ENCODE assay signal across 12 cellular contexts in genomic region chr6:16243055-16243454, GRCh38. TPM values are rescaled to one million over a fixed set of nuclear protein-coding genes. Genes with fewer than 3 reads are reported as not detected.
A peak's percentile ranks its signal among the peaks of the same experiment; 100 is the strongest.
DNase-seq lines count a peak whose midpoint lies in the region; ATAC-seq, FAIRE-seq and TF ChIP-seq lines count a peak whose summit lies in the region.
"Had no signal": no experiment of that assay in that cellular context is flagged by ENCODE, and none has a peak within 500 bp of the region (broad histone marks: within the 10 kb centered on the region; RNA-seq: fewer than 3 reads in every experiment).

No MANE protein-coding gene starts in this region.

- no peaks in the 10 kb centered on the region for H3K79me2 ChIP-seq in keratinocyte (ENCODE audit: control insufficient read depth, insufficient read depth, low read length)

- dilution Hi-C loops in keratinocyte (cut with MboI; ENCODE audit: extremely low pct_ligation_motif_present, low sequenced_read_pairs) = no loop called here

- FAIRE-seq in keratinocyte (lab: Jason Lieb, UNC) = peak; percentile 56

- ATAC-seq in HG02840 (IDR thresholded peaks at IDR 0.05; ENCODE audit: low FRiP score, unreplicated experiment) = no peak

- no peaks in the 10 kb centered on the region for H3K9me3 ChIP-seq in MG63
- H3K9me3 ChIP-seq in keratinocyte (ENCODE audit: control insufficient read depth, low read depth, low read length) = no peaks in the 10 kb centered on the region
- H3K9me3 ChIP-seq: Peyer's patch had no signal

- DNase-seq in A172 (ENCODE audit: low spot score) (peak; percentile 73), MG63 (peak; percentile 86), cardiac fibroblast (ENCODE audit: low read depth in 2 of 2) (peak; percentile 80 to 86), keratinocyte (ENCODE audit: low read depth, low spot score) (no peak), NCI-H187 (lab: John Stamatoyannopoulos, UW) (no peak), SW480 (ENCODE audit: low spot score) (no peak)
- DNase-seq in activated CD4-positive, alpha-beta T cell treated with anti-CD3 and anti-CD28 coated beads, Interleukin-2, amount 50 U/mL, for 1 hour = no peak
- DNase-seq: activated B cell treated with CpG ODN at 0.5 μM for 24 hours; AML-193; Peyer's patch; stimulated activated CD4-positive, alpha-beta T cell treated with anti-CD3 and anti-CD28 coated beads, Interleukin-4, amount 100 ng/mL, for 4 hours had no signal

- H3K27me3 ChIP-seq in MG63 (no peaks in the 10 kb centered on the region), keratinocyte (ENCODE audit: control insufficient read depth, extremely low read depth, insufficient read depth, low read length) (peaks cover 15% of the 10 kb centered on the region)
- H3K27me3 ChIP-seq: Peyer's patch had no signal

- peaks cover 21% of the 10 kb centered on the region for H3K4me1 ChIP-seq in keratinocyte (ENCODE audit: control insufficient read depth, extremely low read depth, insufficient read depth, low read length)
- H3K4me1 ChIP-seq: Peyer's patch had no signal

- H3K9ac ChIP-seq in keratinocyte (ENCODE audit: control insufficient read depth, extremely low read depth, insufficient read depth, low read length) = no peak overlapping the region

- H3K4me3 ChIP-seq in MG63 (no peak overlapping the region), cardiac fibroblast (replicated peaks in 1 of 2; ENCODE audit: low read depth in 2 of 2, low read length in 2 of 2) (no peak overlapping the region), keratinocyte (ENCODE audit: control insufficient read depth in 2 of 3, extremely low read depth in 1 of 3, insufficient read depth in 2 of 3, low read depth in 1 of 3, low read length in 3 of 3) (no peak overlapping the region)
- H3K4me3 ChIP-seq: Peyer's patch had no signal

- H3K4me2 ChIP-seq in keratinocyte (ENCODE audit: control insufficient read depth, extremely low read depth, insufficient read depth, low read depth, low read length) = peak overlapping the region; percentile 11

- TF ChIP-seq CTCF in cardiac fibroblast (IDR thresholded peaks at IDR 0.05; ENCODE audit: low read depth, low read length) (no peak), keratinocyte (optimal IDR thresholded peaks at IDR 0.05 in 1 of 3, IDR thresholded peaks at IDR 0.05 in 1 of 3, conservative IDR thresholded peaks at IDR 0.05 in 1 of 3; ENCODE audit: extremely low read depth in 1 of 3, insufficient read depth in 2 of 3, low read length in 3 of 3) (no peak)

- no peak overlapping the region for H2AFZ ChIP-seq in keratinocyte (ENCODE audit: control insufficient read depth, low read length)

- H3K36me3 ChIP-seq in MG63 = no peaks in the 10 kb centered on the region
- H3K36me3 ChIP-seq in keratinocyte (ENCODE audit: control insufficient read depth in 2 of 2, extremely low read depth in 1 of 2, insufficient read depth in 2 of 2, low read length in 2 of 2) = no peaks in the 10 kb centered on the region
- H3K36me3 ChIP-seq: Peyer's patch had no signal

- no peaks in the 10 kb centered on the region for H4K20me1 ChIP-seq in keratinocyte (ENCODE audit: control insufficient read depth, extremely low read depth, insufficient read depth, low read length)

- H3K27ac ChIP-seq in keratinocyte (ENCODE audit: control insufficient read depth, insufficient read depth, low read length) = no peak overlapping the region
- H3K27ac ChIP-seq: Peyer's patch had no signal

- H3K9me1 ChIP-seq in keratinocyte (ENCODE audit: control insufficient read depth, extremely low read depth, insufficient read depth, low read length) = no peaks in the 10 kb centered on the region

RNA-seq across cellular contexts. Expression of gene GMPR, which starts 4.7 kb away (rescaled TPM):
- total RNA-seq in A172 (2014; rRNA removed; shearing (Covaris generic)) = 6.6 and 9.6 TPM in 2 replicates
- total RNA-seq in MG63 (2014; rRNA removed; shearing (Covaris generic); ENCODE audit: low replicate concordance) = 5.9 and 9.9 TPM in 2 replicates
- polyA plus RNA-seq in keratinocyte = 0.32 to 0.88 TPM (median 0.50 TPM) in 3 replicates
- not detected for polyA plus RNA-seq in keratinocyte (2011; ENCODE audit: low read depth)
- 0.39 and 0.45 TPM in 2 replicates for polyA plus RNA-seq in keratinocyte (2011; cell fraction: cytosol; rRNA removed)
- polyA plus RNA-seq in keratinocyte (2011; cell fraction: nucleus; rRNA removed) = 0.47 TPM in 1 of 2 replicates, not detected in the other
- 0.34 and 0.45 TPM in 2 replicates for polyA plus RNA-seq in keratinocyte (2012; ENCODE audit: low replicate concordance)
- polyA minus RNA-seq in keratinocyte = 0.70 to 1.4 TPM (median 1.1 TPM) in 3 replicates
- polyA minus RNA-seq in keratinocyte (2011; cell fraction: cytosol; rRNA and poly(A)+ RNA removed) = not detected
- 0.53 TPM in 1 of 2 replicates, not detected in the other for polyA minus RNA-seq in keratinocyte (2011; cell fraction: nucleus; rRNA and poly(A)+ RNA removed)

Comparison
In these comparisons a context has a peak if more than half of its experiments do, and no peak if none do; other contexts are left out.
1. DNase-seq: peak in A172 (single experiment), MG63 (single experiment) and cardiac fibroblast (2 of 2); none in keratinocyte (single experiment), activated CD4-positive, alpha-beta T cell treated with anti-CD3 and anti-CD28 coated beads, Interleukin-2, amount 50 U/mL, for 1 hour (single experiment), NCI-H187 (0 of 2) and SW480 (single experiment).